20 cellular contexts compared by ENCODE assay signal in the genomic region with DNA sequence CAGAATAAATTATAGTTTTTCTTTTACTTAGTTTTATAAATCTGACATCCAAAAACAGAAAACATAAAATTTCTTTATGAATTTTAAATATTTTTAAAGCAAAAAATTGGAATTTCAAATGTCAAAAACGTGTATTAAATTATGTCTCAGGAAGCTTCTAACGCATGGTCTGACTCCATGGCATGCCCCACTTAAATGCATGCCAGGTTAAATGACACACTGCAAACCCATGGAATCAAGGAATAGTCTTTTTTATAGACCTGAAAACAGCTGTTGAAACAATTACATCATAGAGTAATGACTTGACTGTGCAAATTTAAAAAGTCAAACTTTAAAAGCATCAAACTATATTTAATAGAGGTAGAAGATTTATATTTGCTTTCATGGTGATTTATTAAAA.
"Had no signal": no experiment of that assay in that cellular context is flagged by ENCODE, and none has a peak within 500 bp of the region (broad histone marks: within the 10 kb centered on the region; RNA-seq: fewer than 3 reads in every experiment).

No MANE protein-coding gene starts in this region.

- H3K9me3 ChIP-seq: ovary, suprapubic skin, tibial artery, upper lobe of left lung, uterus had no signal

- H3K27ac ChIP-seq: dorsolateral prefrontal cortex, heart left ventricle, neural progenitor cell, ovary, suprapubic skin, upper lobe of left lung, uterus had no signal

- H3K4me3 ChIP-seq: dorsolateral prefrontal cortex, heart left ventricle, neural progenitor cell, ovary, suprapubic skin, tibial artery, upper lobe of left lung, uterus had no signal

- H3K4me1 ChIP-seq: suprapubic skin, upper lobe of left lung, uterus had no signal

- DNase-seq: cortex of kidney; dorsolateral prefrontal cortex; effector CD8-positive, alpha-beta T cell; heart left ventricle; hippocampal formation; mammary epithelial cell; natural killer cell; nucleus accumbens; ovary; right cardiac atrium; stimulated activated CD4-positive, alpha-beta T cell treated with anti-CD3 and anti-CD28 coated beads, Interleukin-4, amount 100 ng/mL, for 1 hour; stimulated activated CD8-positive, alpha-beta memory T cell treated with anti-CD3 and anti-CD28 coated beads, Interleukin-4, amount 100 ng/mL, for 48 hours; stimulated activated naive CD8-positive, alpha-beta T cell treated with anti-CD3 and anti-CD28 coated beads, Interleukin-15, Interleukin-2, amounts not matched to agents 100 U/mL and 50 U/mL, for 24 hours; tibial artery; upper lobe of left lung; uterus had no signal

- H3K27me3 ChIP-seq: dorsolateral prefrontal cortex, heart left ventricle, neural progenitor cell, ovary, suprapubic skin, tibial artery, upper lobe of left lung, uterus had no signal

- H3K36me3 ChIP-seq: neural progenitor cell, ovary, upper lobe of left lung, uterus had no signal

- ATAC-seq: esophagus mucosa; natural killer cell; right cardiac atrium; stimulated activated effector memory CD8-positive, alpha-beta T cell treated with anti-CD3 and anti-CD28 coated beads, Interleukin-12 subunit alpha, Interleukin-12 subunit beta, amount 100 ng/mL, for 72 hours; stimulated activated naive CD8-positive, alpha-beta T cell treated with anti-CD3 and anti-CD28 coated beads, Interleukin-15, Interleukin-2, amounts not matched to agents 100 U/mL and 50 U/mL, for 24 hours had no signal
